Comparison of ENCODE assay signal across 12 cellular contexts in genomic region chr10:123991622-123992570, GRCh38.
DNase-seq lines count a peak whose midpoint lies in the region; ATAC-seq and TF ChIP-seq lines count a peak whose summit lies in the region.
"Had no signal": no experiment of that assay in that cellular context is flagged by ENCODE, and none has a peak within 500 bp of the region (broad histone marks: within the 10 kb centered on the region; RNA-seq: fewer than 3 reads in every experiment).

No MANE protein-coding gene starts in this region.

- H3K27ac ChIP-seq in SK-N-SH (ENCODE audit: low read depth in 2 of 2, low read length in 1 of 2) (no peak overlapping the region), mammary epithelial cell (ENCODE audit: insufficient read depth, low read depth, low read length) (no peak overlapping the region), suprapubic skin (no peak overlapping the region), spleen (no peak overlapping the region)

- dilution Hi-C loops in mammary epithelial cell (cut with HindIII; ENCODE audit: low sequenced_read_pairs) = no loop called here

- 38% methylated on average over 27 of the region's 90 CpGs for WGBS in SK-N-SH (ENCODE audit: low lambda C conversion rate)
- WGBS in mammary epithelial cell (ENCODE audit: low coverage, missing lambda C conversion rate) = 11% methylated on average over 24 of the region's 90 CpGs
- 10% methylated on average over 39 of the region's 90 CpGs for WGBS in suprapubic skin
- WGBS in spleen, 5 donors = 16 to 39% (median 22%) methylated on average over 66 to 90 of the region's 90 CpGs

- intact Hi-C loops in mammary epithelial cell (cut with micrococcal nuclease) (loop anchor here (10.0 kb wide), 2 partner anchors 273 to 513 kb away; no protein-coding TSS in a partner anchor), spleen (cut with DNase I; ENCODE audit: low total_unique reads) (loop anchor here (5.0 kb wide), 1 partner anchor 270 kb away; no protein-coding TSS in a partner anchor)

- in situ Hi-C loops in mammary epithelial cell (cut with MboI; ENCODE audit: low sequenced_read_pairs in 2 of 2) = loop anchor here in 1 of 2 donors (5.0 kb wide), 1 partner anchor 390 kb away; no protein-coding TSS in a partner anchor

- H3K4me3 ChIP-seq in SK-N-SH (ENCODE audit: low read depth in 2 of 2, low read length in 1 of 2) (no peak overlapping the region), mammary epithelial cell (replicated peaks in 1 of 3; ENCODE audit: insufficient read depth in 1 of 3, low read depth in 2 of 3, low read length in 3 of 3) (peak overlapping the region in 2 of 3 experiments; percentile 17 to 33), suprapubic skin (peak overlapping the region; percentile 34), spleen (peak overlapping the region in 2 of 8 donors; percentile 19 to 38)

- no peaks in the 10 kb centered on the region for H4K20me1 ChIP-seq in SK-N-SH (ENCODE audit: insufficient read depth)
- H4K20me1 ChIP-seq in mammary epithelial cell (ENCODE audit: insufficient read depth, low read length) = no peaks in the 10 kb centered on the region

- H3K79me2 ChIP-seq in SK-N-SH (ENCODE audit: insufficient read depth) (no peaks in the 10 kb centered on the region), mammary epithelial cell (ENCODE audit: insufficient read depth, low read length) (no peaks in the 10 kb centered on the region)

- no TSS peak for BruUV-seq in mammary epithelial cell (replicated peaks; lab: Mats Ljungman, UMichigan)

- H3K9me3 ChIP-seq in SK-N-SH (no peaks in the 10 kb centered on the region), mammary epithelial cell (replicated peaks; ENCODE audit: insufficient read depth, low read length) (no peaks in the 10 kb centered on the region), suprapubic skin (no peaks in the 10 kb centered on the region), spleen (peaks cover 0 to under 1% (median 0%) of the 10 kb centered on the region in 8 donors)

- TF ChIP-seq EP300 in SK-N-SH (IDR thresholded peaks at IDR 0.05; ENCODE audit: borderline replicate concordance in 1 of 2, low read depth in 1 of 2, low read length in 1 of 2) (no peak), suprapubic skin (IDR thresholded peaks at IDR 0.05) (no peak)

- no peaks in the 10 kb centered on the region; a peak in 1 of 4 replicates for H3K4me1 ChIP-seq in SK-N-SH (ENCODE audit: control insufficient read depth in 1 of 2, insufficient read depth in 2 of 2, low read depth in 1 of 2, low read length in 1 of 2)
- H3K4me1 ChIP-seq in mammary epithelial cell (ENCODE audit: insufficient read depth, low read length) = peaks cover 31% of the 10 kb centered on the region
- H3K4me1 ChIP-seq in suprapubic skin = peaks cover 30% of the 10 kb centered on the region
- peaks cover 15 to 38% (median 30%) of the 10 kb centered on the region in 6 donors for H3K4me1 ChIP-seq in spleen

- no peaks in the 10 kb centered on the region for H3K27me3 ChIP-seq in SK-N-SH (ENCODE audit: insufficient read depth)
- H3K27me3 ChIP-seq in mammary epithelial cell (ENCODE audit: insufficient read depth, low read length) = no peaks in the 10 kb centered on the region
- H3K27me3 ChIP-seq in suprapubic skin = peaks cover 41% of the 10 kb centered on the region
- peaks cover 0 to 90% (median 44%) of the 10 kb centered on the region in 7 donors for H3K27me3 ChIP-seq in spleen (replicated peaks in 1 of 7)

- POLR2A ChIA-PET in SK-N-SH (lab: Yijun Ruan, JAX) = no interaction called here

- H3K4me2 ChIP-seq in SK-N-SH = no peak overlapping the region
- peak overlapping the region; percentile 76 for H3K4me2 ChIP-seq in mammary epithelial cell (ENCODE audit: insufficient read depth, low read depth, low read length)

- TF ChIP-seq CTCF in SK-N-SH (IDR thresholded peaks at IDR 0.05) (no peak), mammary epithelial cell (conservative IDR thresholded peaks at IDR 0.05 in 1 of 2, IDR thresholded peaks at IDR 0.05 in 1 of 2; ENCODE audit: extremely low read depth in 1 of 2, insufficient read depth in 1 of 2, low read depth in 1 of 2, low read length in 2 of 2) (no peak), suprapubic skin (IDR thresholded peaks at IDR 0.05) (no peak), spleen (IDR thresholded peaks at IDR 0.05 in 8 of 11, conservative IDR thresholded peaks at IDR 0.05 in 3 of 11) (peak in 1 of 11 experiments; percentile 11)

- DNase-seq in SK-N-SH (peak; percentile 45), mammary epithelial cell (no peak), left kidney (ENCODE audit: low read depth, low spot score) (peak; percentile 20), suprapubic skin (ENCODE audit: low spot score in 2 of 2) (peak in 1 of 2 donors; percentile 73), NCI-H446 treated with DMSO at 0.1 percent for 48 hours (lab: John Stamatoyannopoulos, UW) (no peak), spleen (no peak)
- DNase-seq: activated CD4-positive, CD25-positive, alpha-beta regulatory T cell; activated T-cell treated with anti-CD3 and anti-CD28 coated beads, Interleukin-2, amount 50 U/mL, for 1 hour; effector CD8-positive, alpha-beta T cell; glutamatergic neuron had no signal

- H3K36me3 ChIP-seq in SK-N-SH (replicated peaks in 1 of 2; ENCODE audit: control insufficient read depth in 1 of 2, insufficient read depth in 2 of 2, low read length in 1 of 2) (no peaks in the 10 kb centered on the region), mammary epithelial cell (ENCODE audit: insufficient read depth, low read length) (no peaks in the 10 kb centered on the region), suprapubic skin (no peaks in the 10 kb centered on the region), spleen (no peaks in the 10 kb centered on the region)

- H2AFZ ChIP-seq in SK-N-SH (ENCODE audit: low read depth) = no peak overlapping the region
- H2AFZ ChIP-seq in mammary epithelial cell (ENCODE audit: low read depth, low read length) = peak overlapping the region; percentile 63

- H3K9ac ChIP-seq in SK-N-SH (no peak overlapping the region), mammary epithelial cell (ENCODE audit: insufficient read depth, low read length) (no peak overlapping the region)

- CTCF ChIA-PET in SK-N-SH (lab: Yijun Ruan, JAX) = interaction anchor here (19.4 kb wide), 1 partner anchor 393 kb away, joined by 520 read pairs; no protein-coding TSS in a partner anchor
- CTCF ChIA-PET in mammary epithelial cell (lab: Charles Lee; ENCODE audit: low non-redundant PET) = no interaction called here

- H3K9me2 ChIP-seq in SK-N-SH = no peaks in the 10 kb centered on the region

- ATAC-seq in SK-N-SH treated with all-trans-retinoic acid at 6 μM for 48 hours = no peak
- ATAC-seq in GM18520 (IDR thresholded peaks at IDR 0.05; ENCODE audit: unreplicated experiment) = no peak

- no peak for TF ChIP-seq RAD21 in SK-N-SH (IDR thresholded peaks at IDR 0.05; ENCODE audit: low read length)

- TF ChIP-seq POLR2A in suprapubic skin (IDR thresholded peaks at IDR 0.05) (no peak), spleen (IDR thresholded peaks at IDR 0.05) (no peak)

- H3F3A ChIP-seq in SK-N-SH (replicated peaks; ENCODE audit: insufficient read depth) = no peaks in the 10 kb centered on the region

TF ChIP-seq in SK-N-SH, 30 proteins besides CTCF, POLR2A, EP300 and RAD21:
- TF ChIP-seq EZH2phosphoT487 (IDR thresholded peaks at IDR 0.05; ENCODE audit: borderline replicate concordance, low read depth) = no peak
- TF ChIP-seq SMC3 (IDR thresholded peaks at IDR 0.05; ENCODE audit: low read depth, low read length) = no peak

TF ChIP-seq in SK-N-SH treated with all-trans-retinoic acid at 6 μM for 48 hours, 23 proteins besides CTCF, POLR2A, EP300 and RAD21 (continues in another document):
- no peak for TF ChIP-seq ZFP3 (CRISPR knock-in tag; IDR thresholded peaks at IDR 0.05)
- no peak for TF ChIP-seq ZNF8 (CRISPR knock-in tag; IDR thresholded peaks at IDR 0.05)
- TF ChIP-seq, protein P1, sequence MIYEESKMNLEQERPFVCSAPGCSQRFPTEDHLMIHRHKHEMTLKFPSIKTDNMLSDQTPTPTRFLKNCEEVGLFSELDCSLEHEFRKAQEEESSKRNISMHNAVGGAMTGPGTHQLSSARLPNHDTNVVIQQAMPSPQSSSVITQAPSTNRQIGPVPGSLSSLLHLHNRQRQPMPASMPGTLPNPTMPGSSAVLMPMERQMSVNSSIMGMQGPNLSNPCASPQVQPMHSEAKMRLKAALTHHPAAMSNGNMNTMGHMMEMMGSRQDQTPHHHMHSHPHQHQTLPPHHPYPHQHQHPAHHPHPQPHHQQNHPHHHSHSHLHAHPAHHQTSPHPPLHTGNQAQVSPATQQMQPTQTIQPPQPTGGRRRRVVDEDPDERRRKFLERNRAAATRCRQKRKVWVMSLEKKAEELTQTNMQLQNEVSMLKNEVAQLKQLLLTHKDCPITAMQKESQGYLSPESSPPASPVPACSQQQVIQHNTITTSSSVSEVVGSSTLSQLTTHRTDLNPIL (CRISPR knock-in tag; IDR thresholded peaks at IDR 0.05; ENCODE audit: low read depth) = no peak
- no peak for TF ChIP-seq CSRNP3 (CRISPR knock-in tag; IDR thresholded peaks at IDR 0.05)
- TF ChIP-seq GLIS3 (CRISPR knock-in tag; IDR thresholded peaks at IDR 0.05) = no peak
- no peak for TF ChIP-seq SNAI2 (CRISPR knock-in tag; IDR thresholded peaks at IDR 0.05)
- no peak for TF ChIP-seq OSR1 (CRISPR knock-in tag; IDR thresholded peaks at IDR 0.05)
- TF ChIP-seq, protein P2, sequence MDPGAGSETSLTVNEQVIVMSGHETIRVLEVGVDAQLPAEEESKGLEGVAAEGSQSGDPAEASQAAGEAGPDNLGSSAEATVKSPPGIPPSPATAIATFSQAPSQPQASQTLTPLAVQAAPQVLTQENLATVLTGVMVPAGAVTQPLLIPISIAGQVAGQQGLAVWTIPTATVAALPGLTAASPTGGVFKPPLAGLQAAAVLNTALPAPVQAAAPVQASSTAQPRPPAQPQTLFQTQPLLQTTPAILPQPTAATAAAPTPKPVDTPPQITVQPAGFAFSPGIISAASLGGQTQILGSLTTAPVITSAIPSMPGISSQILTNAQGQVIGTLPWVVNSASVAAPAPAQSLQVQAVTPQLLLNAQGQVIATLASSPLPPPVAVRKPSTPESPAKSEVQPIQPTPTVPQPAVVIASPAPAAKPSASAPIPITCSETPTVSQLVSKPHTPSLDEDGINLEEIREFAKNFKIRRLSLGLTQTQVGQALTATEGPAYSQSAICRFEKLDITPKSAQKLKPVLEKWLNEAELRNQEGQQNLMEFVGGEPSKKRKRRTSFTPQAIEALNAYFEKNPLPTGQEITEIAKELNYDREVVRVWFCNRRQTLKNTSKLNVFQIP (CRISPR knock-in tag; IDR thresholded peaks at IDR 0.05; ENCODE audit: borderline replicate concordance, low read depth) = no peak

Comparison
In these comparisons a context has a peak if more than half of its experiments do, and no peak if none do; other contexts are left out.
1. DNase-seq: peak in SK-N-SH (single experiment) and left kidney (single experiment); none in mammary epithelial cell (single experiment), NCI-H446 treated with DMSO at 0.1 percent for 48 hours (single experiment) and spleen (single experiment).
2. H3K4me3 ChIP-seq: peak in mammary epithelial cell (2 of 3) and suprapubic skin (single experiment); none in SK-N-SH (0 of 2).